In the genomic region with DNA sequence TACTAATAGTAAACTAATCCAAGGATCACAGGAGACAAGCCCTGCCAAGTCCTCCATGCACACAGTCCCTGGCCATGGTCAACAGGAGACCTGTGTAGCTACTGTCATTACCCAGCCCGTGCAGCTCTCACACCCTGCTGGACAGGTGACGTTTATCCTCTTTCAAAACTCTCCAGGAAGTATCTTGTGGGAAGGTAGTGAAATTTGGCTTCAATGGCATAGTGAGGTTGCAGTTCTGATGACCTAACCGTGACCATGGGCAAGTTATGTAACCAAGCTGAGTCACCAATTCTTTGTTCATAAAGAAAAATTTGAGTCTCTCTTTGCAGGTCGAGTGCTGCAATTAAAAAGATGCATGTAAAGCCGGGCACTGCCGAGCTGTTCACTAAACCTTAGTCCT, we compare ENCODE assay signal across 10 cellular contexts. TPM values are rescaled to one million over a fixed set of nuclear protein-coding genes. Genes with fewer than 3 reads are reported as not detected.
DNase-seq lines count a peak whose midpoint lies in the region; ATAC-seq and TF ChIP-seq lines count a peak whose summit lies in the region.
"Had no signal": no experiment of that assay in that cellular context is flagged by ENCODE, and none has a peak within 500 bp of the region (broad histone marks: within the 10 kb centered on the region; RNA-seq: fewer than 3 reads in every experiment).

No MANE protein-coding gene starts in this region.

- intact Hi-C loops in Calu3 (cut with micrococcal nuclease; ENCODE audit: unreplicated experiment) (no loop called here), esophagus squamous epithelium (cut with DNase I) (no loop called here), tibial artery (cut with DNase I; ENCODE audit: low total_unique reads) (no loop called here)
- intact Hi-C loops in CD4-positive, alpha-beta memory T cell (cut with micrococcal nuclease): no loop called here

- H3K27me3 Mint-ChIP-seq in Calu3 (ENCODE audit: unreplicated experiment): no peaks in the 10 kb centered on the region
- H3K27me3 Mint-ChIP-seq in CD4-positive, alpha-beta memory T cell: peaks cover 2 to 14% of the 10 kb centered on the region in 2 donors

- H3K27ac ChIP-seq in esophagus squamous epithelium (peak overlapping the region; percentile 45 to 78 (median 53)), tibial artery (no peak overlapping the region)
- H3K27ac ChIP-seq in CD4-positive, alpha-beta memory T cell (ENCODE audit: low read depth, low read length): no peak overlapping the region

- H3K4me3 ChIP-seq in esophagus squamous epithelium: no peak overlapping the region
- no peak overlapping the region for H3K4me3 ChIP-seq in CD4-positive, alpha-beta memory T cell (ENCODE audit: low read length in 2 of 2)
- no peak overlapping the region for H3K4me3 ChIP-seq in tibial artery

- CTCF ChIA-PET in Calu3 (lab: Charles Lee): interaction anchor here (0.5 to 1.3 kb wide), 5 partner anchors 13 to 504 kb away, joined by 3 to 8 read pairs (median 3); no protein-coding TSS in a partner anchor
- CTCF ChIA-PET in CD4-positive, alpha-beta memory T cell (lab: Charles Lee; ENCODE audit: partially characterized antibody): no interaction called here

- H3K27me3 ChIP-seq in esophagus squamous epithelium (no peaks in the 10 kb centered on the region), tibial artery (no peaks in the 10 kb centered on the region)
- H3K27me3 ChIP-seq in CD4-positive, alpha-beta memory T cell (ENCODE audit: insufficient read depth, low read length): no peaks in the 10 kb centered on the region

- WGBS in esophagus squamous epithelium, 2 donors: 17 to 19% methylated on average over 6 of the region's 6 CpGs

- H3K36me3 Mint-ChIP-seq in Calu3 (ENCODE audit: insufficient read depth, unreplicated experiment): peaks cover 10% of the 10 kb centered on the region
- H3K36me3 Mint-ChIP-seq in CD4-positive, alpha-beta memory T cell: peaks cover 0 to 5% of the 10 kb centered on the region in 2 donors
- H3K36me3 Mint-ChIP-seq: brain had no signal

- BruUV-seq in Calu3 (replicated peaks; lab: Mats Ljungman, UMichigan): no TSS peak

- DNase-seq in Calu3: peak; percentile 52
- peak; percentile 75 for DNase-seq in NOMO-1 treated with dmso at 0.1 percent for 144 hours (lab: John Stamatoyannopoulos, UW; ENCODE audit: unreplicated experiment)
- no peak for DNase-seq in esophagus squamous epithelium (lab: John Stamatoyannopoulos, UW)
- DNase-seq in omental fat pad (ENCODE audit: low spot score): no peak
- no peak for DNase-seq in CD4-positive, alpha-beta memory T cell
- DNase-seq in NCI-H446 (lab: John Stamatoyannopoulos, UW): no peak
- no peak for DNase-seq in tibial artery
- DNase-seq: GOT3 had no signal

- H3K4me1 ChIP-seq in esophagus squamous epithelium: peaks cover 3 to 48% (median 27%) of the 10 kb centered on the region in 3 donors
- H3K4me1 ChIP-seq in CD4-positive, alpha-beta memory T cell (ENCODE audit: insufficient read depth, low read length): no peaks in the 10 kb centered on the region
- H3K4me1 ChIP-seq in tibial artery: peaks cover 0 to 12% (median 3%) of the 10 kb centered on the region in 4 donors

- H3K9me3 ChIP-seq in esophagus squamous epithelium (no peaks in the 10 kb centered on the region), tibial artery (no peaks in the 10 kb centered on the region)
- no peaks in the 10 kb centered on the region for H3K9me3 ChIP-seq in CD4-positive, alpha-beta memory T cell (ENCODE audit: control insufficient read depth in 1 of 2, low read length in 2 of 2)

- POLR2A ChIA-PET in CD4-positive, alpha-beta memory T cell (lab: Charles Lee; ENCODE audit: partially characterized antibody): no interaction called here

- TF ChIP-seq POLR2A in esophagus squamous epithelium (IDR thresholded peaks at IDR 0.05): no peak

- no peaks in the 10 kb centered on the region for H3K9me3 Mint-ChIP-seq in Calu3 (ENCODE audit: low read depth, unreplicated experiment)
- H3K9me3 Mint-ChIP-seq in CD4-positive, alpha-beta memory T cell: no peaks in the 10 kb centered on the region

- H3K4me1 Mint-ChIP-seq in Calu3 (ENCODE audit: low read depth, unreplicated experiment): peaks cover 25% of the 10 kb centered on the region
- H3K4me1 Mint-ChIP-seq in CD4-positive, alpha-beta memory T cell: peaks cover 0 to 4% (median 2%) of the 10 kb centered on the region in 4 donors

- peak; percentile 72 for ATAC-seq in omental fat pad (ENCODE audit: low FRiP score)
- ATAC-seq in HG03025 (IDR thresholded peaks at IDR 0.05; ENCODE audit: low FRiP score, unreplicated experiment): no peak

- H3K4me3 Mint-ChIP-seq in Calu3 (ENCODE audit: low read depth, unreplicated experiment): no peak overlapping the region
- no peak overlapping the region for H3K4me3 Mint-ChIP-seq in CD4-positive, alpha-beta memory T cell
- H3K4me3 Mint-ChIP-seq: brain had no signal

- H3K36me3 ChIP-seq in esophagus squamous epithelium (no peaks in the 10 kb centered on the region), tibial artery (no peaks in the 10 kb centered on the region)
- H3K36me3 ChIP-seq in CD4-positive, alpha-beta memory T cell (ENCODE audit: insufficient read depth, low read length): no peaks in the 10 kb centered on the region

- peak overlapping the region; percentile 69 for H3K27ac Mint-ChIP-seq in Calu3 (ENCODE audit: unreplicated experiment)
- no peak overlapping the region for H3K27ac Mint-ChIP-seq in CD4-positive, alpha-beta memory T cell

- TF ChIP-seq CTCF in Calu3 (IDR thresholded peaks at IDR 0.05; ENCODE audit: unreplicated experiment) (no peak), esophagus squamous epithelium (IDR thresholded peaks at IDR 0.05) (peak in 1 of 6 experiments; percentile 12), omental fat pad (IDR thresholded peaks at IDR 0.05) (no peak), tibial artery (IDR thresholded peaks at IDR 0.05) (no peak)

RNA-seq across cellular contexts. Expression of gene SLC2A9, which starts 11.3 kb away (rescaled TPM):
- total RNA-seq in Calu3 (2022): 1.4 and 1.8 TPM in 2 replicates
- 10 to 100 TPM in 2 of 4 donors, 1 to 10 TPM in 2; 8.0 to 18.7 (median 11.5) TPM for total RNA-seq in esophagus squamous epithelium
- 1 to 10 TPM; 4.7 to 8.5 (median 7.3) TPM for total RNA-seq in omental fat pad
- total RNA-seq in CD4-positive, alpha-beta memory T cell: 1 to 10 TPM; 2.0 to 2.4 TPM
- polyA plus RNA-seq in CD4-positive, alpha-beta memory T cell: 1 to 10 TPM in 1 of 2 donors, under 1 TPM in 1; 0.43 to 1.4 TPM

Comparison
In these comparisons a context has a peak if more than half of its experiments do, and no peak if none do; other contexts are left out.
1. DNase-seq: peak in Calu3 (single experiment) and NOMO-1 treated with dmso at 0.1 percent for 144 hours (single experiment); none in esophagus squamous epithelium (single experiment), omental fat pad (single experiment), CD4-positive, alpha-beta memory T cell (0 of 5), NCI-H446 (0 of 2) and tibial artery (0 of 2).
2. H3K27ac ChIP-seq: peak in esophagus squamous epithelium (4 of 4); none in CD4-positive, alpha-beta memory T cell (single experiment) and tibial artery (0 of 2).